ENCODE assay signal across 10 cellular contexts in genomic region chr18:63106727-63107126, GRCh38.
DNase-seq lines count a peak whose midpoint lies in the region; ATAC-seq lines count a peak whose summit lies in the region.
"Had no signal": no experiment of that assay in that cellular context is flagged by ENCODE, and none has a peak within 500 bp of the region (broad histone marks: within the 10 kb centered on the region; RNA-seq: fewer than 3 reads in every experiment).

No MANE protein-coding gene starts in this region.

- H3K27me3 ChIP-seq in naive thymus-derived CD4-positive, alpha-beta T cell (ENCODE audit: control insufficient read depth in 2 of 2, insufficient read depth in 2 of 2, low read length in 2 of 2): no peaks in the 10 kb centered on the region

- peaks cover 11% of the 10 kb centered on the region for H3K27me3 Mint-ChIP-seq in memory B cell
- peaks cover 0 to 14% (median 6%) of the 10 kb centered on the region in 5 donors for H3K27me3 Mint-ChIP-seq in naive thymus-derived CD4-positive, alpha-beta T cell

- no peaks in the 10 kb centered on the region for H3K9me3 ChIP-seq in naive thymus-derived CD4-positive, alpha-beta T cell (ENCODE audit: control insufficient read depth in 2 of 3, low read length in 3 of 3)

- POLR2A ChIA-PET in naive thymus-derived CD4-positive, alpha-beta T cell (lab: Charles Lee): interaction anchor here (1.1 kb wide), 1 partner anchor 9 kb away, joined by 3 read pairs; no protein-coding TSS in a partner anchor

- no peak for DNase-seq in activated CD4-positive, CD25-positive, alpha-beta regulatory T cell (lab: John Stamatoyannopoulos, UW)
- DNase-seq in memory B cell (ENCODE audit: low spot score in 2 of 2): no peak
- DNase-seq in AG08396 (ENCODE audit: low spot score): no peak
- no peak for DNase-seq in naive thymus-derived CD4-positive, alpha-beta T cell
- DNase-seq in activated gamma-delta T cell treated with Interleukin-2 at 50 U/mL for 16 hours: no peak
- DNase-seq: nephron progenitor cell had no signal

- no peak overlapping the region for H3K27ac ChIP-seq in naive thymus-derived CD4-positive, alpha-beta T cell (ENCODE audit: low read depth, low read length)
- H3K27ac ChIP-seq: coronary artery had no signal

- H3K4me1 Mint-ChIP-seq in memory B cell: peaks cover 19% of the 10 kb centered on the region
- H3K4me1 Mint-ChIP-seq in naive thymus-derived CD4-positive, alpha-beta T cell: peaks cover 9 to 35% (median 24%) of the 10 kb centered on the region in 7 donors

- H3K4me3 ChIP-seq in naive thymus-derived CD4-positive, alpha-beta T cell (ENCODE audit: low read length): no peak overlapping the region
- H3K4me3 ChIP-seq: coronary artery had no signal

- CTCF ChIA-PET in naive thymus-derived CD4-positive, alpha-beta T cell (lab: Charles Lee): no interaction called here

- H3K27ac Mint-ChIP-seq in memory B cell: peak overlapping the region; percentile 25
- peak overlapping the region in 2 of 9 donors; percentile 59 to 75 for H3K27ac Mint-ChIP-seq in naive thymus-derived CD4-positive, alpha-beta T cell
- H3K27ac Mint-ChIP-seq: nephron progenitor cell had no signal

- intact Hi-C loops in naive thymus-derived CD4-positive, alpha-beta T cell (cut with micrococcal nuclease): loop anchor here in 1 of 2 donors (1.0 kb wide), 1 partner anchor 8 kb away; no protein-coding TSS in a partner anchor

- H3K4me3 Mint-ChIP-seq in memory B cell: peak overlapping the region; percentile 74
- H3K4me3 Mint-ChIP-seq in naive thymus-derived CD4-positive, alpha-beta T cell: peak overlapping the region in 5 of 10 donors; percentile 0 to 70 (median 36)
- H3K4me3 Mint-ChIP-seq: nephron progenitor cell had no signal

- H3K9me3 Mint-ChIP-seq in memory B cell: peaks cover 1% of the 10 kb centered on the region
- H3K9me3 Mint-ChIP-seq in naive thymus-derived CD4-positive, alpha-beta T cell: peaks cover 0 to 17% (median 4%) of the 10 kb centered on the region in 11 donors

- H3K4me1 ChIP-seq in naive thymus-derived CD4-positive, alpha-beta T cell (ENCODE audit: control insufficient read depth in 2 of 2, insufficient read depth in 2 of 2, low read length in 2 of 2): peaks cover 0 to 7% of the 10 kb centered on the region in 2 donors

- peak; percentile 41 to 42 for ATAC-seq in activated CD4-positive, CD25-positive, alpha-beta regulatory T cell treated with anti-CD3 and anti-CD28 coated beads, Interleukin-2, amount 50 U/mL, for 24 hours
- ATAC-seq in GM21723 (IDR thresholded peaks at IDR 0.05; ENCODE audit: unreplicated experiment) (peak; percentile 38), HG03432 (IDR thresholded peaks at IDR 0.05; ENCODE audit: unreplicated experiment) (peak; percentile 40), memory B cell (ENCODE audit: low read depth) (peak; percentile 25)
- ATAC-seq in naive thymus-derived CD4-positive, alpha-beta T cell: no peak

- H3K36me3 ChIP-seq in naive thymus-derived CD4-positive, alpha-beta T cell (ENCODE audit: control insufficient read depth in 2 of 3, insufficient read depth in 3 of 3, low read length in 3 of 3): no peaks in the 10 kb centered on the region

- peaks cover 1% of the 10 kb centered on the region for H3K36me3 Mint-ChIP-seq in memory B cell
- peaks cover 0 to 19% (median 4%) of the 10 kb centered on the region in 5 donors for H3K36me3 Mint-ChIP-seq in naive thymus-derived CD4-positive, alpha-beta T cell
